Comparison of ENCODE assay signal across 20 cellular contexts in the genomic region with DNA sequence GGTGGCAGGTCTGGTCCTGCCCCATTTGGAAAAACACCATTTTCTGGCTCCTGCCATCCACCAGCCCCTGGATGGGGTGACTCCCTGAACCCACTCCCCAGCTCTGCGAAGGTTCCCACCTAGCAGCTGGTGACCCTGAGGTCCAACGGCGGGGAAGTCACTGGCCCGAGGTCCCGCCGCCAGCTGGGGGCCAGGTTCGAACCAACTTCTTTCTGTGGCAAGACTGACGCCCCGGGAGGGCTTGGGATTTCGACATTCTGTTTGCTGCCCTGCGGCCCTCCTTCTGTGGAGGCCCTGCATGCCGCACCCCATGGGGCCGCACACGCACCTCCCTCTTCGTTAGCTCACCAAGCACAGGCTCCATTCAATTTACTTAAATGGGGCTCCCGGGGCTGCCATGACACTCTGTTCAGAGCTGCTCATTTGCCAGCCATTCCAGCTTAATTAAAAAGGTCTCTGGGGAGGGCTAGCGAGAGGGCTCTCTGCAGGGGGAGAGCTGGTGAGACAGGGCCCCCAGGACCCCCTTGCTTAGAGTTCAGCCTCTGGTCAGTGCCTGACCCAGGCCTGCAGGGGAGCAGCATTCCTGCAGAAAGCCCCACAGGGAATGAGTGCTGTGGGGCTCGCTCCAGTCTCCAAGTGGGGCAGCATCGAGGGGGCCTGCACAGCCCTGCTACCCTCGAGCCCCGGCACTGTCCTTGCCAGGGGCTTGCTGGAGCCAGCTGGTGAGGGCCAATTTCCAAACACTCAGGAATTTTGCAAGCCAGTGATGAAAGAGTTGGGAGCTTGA.
DNase-seq lines count a peak whose midpoint lies in the region; ATAC-seq, FAIRE-seq and TF ChIP-seq lines count a peak whose summit lies in the region.
"Had no signal": no experiment of that assay in that cellular context is flagged by ENCODE, and none has a peak within 500 bp of the region (broad histone marks: within the 10 kb centered on the region; RNA-seq: fewer than 3 reads in every experiment).

No MANE protein-coding gene starts in this region.

- no peaks in the 10 kb centered on the region for H3K27me3 ChIP-seq in H7 (ENCODE audit: control insufficient read depth, insufficient read depth, low read length)
- H3K27me3 ChIP-seq: SJCRH30 had no signal

- peak; percentile 24 for ATAC-seq in sciatic nerve
- ATAC-seq: HepG2, T-cell had no signal

- H3K36me3 ChIP-seq in H7 (replicated peaks; ENCODE audit: control insufficient read depth, insufficient read depth, low read length): no peaks in the 10 kb centered on the region
- H3K36me3 ChIP-seq: SJCRH30 had no signal

- TF ChIP-seq CTCF in NB4 (IDR thresholded peaks at IDR 0.05; ENCODE audit: low read depth, low read length) (no peak), choroid plexus epithelial cell (conservative IDR thresholded peaks at IDR 0.05; ENCODE audit: low read depth, low read length) (no peak)

- intact Hi-C loops in sciatic nerve (cut with DNase I): no loop called here

- H3K4me3 ChIP-seq in H7 (ENCODE audit: insufficient read depth, low read depth, low read length): no peak overlapping the region
- H3K4me3 ChIP-seq in NB4 (ENCODE audit: low read depth, low read length): no peak overlapping the region
- no peak overlapping the region for H3K4me3 ChIP-seq in choroid plexus epithelial cell (ENCODE audit: low read depth, low read length)
- H3K4me3 ChIP-seq: PC-9, SJCRH30 had no signal

- DNase-seq in H7: peak; percentile 76
- DNase-seq in NB4 (ENCODE audit: low read depth): peak; percentile 90
- peak; percentile 18 for DNase-seq in choroid plexus epithelial cell (ENCODE audit: low read depth)
- no peak for DNase-seq in sciatic nerve (ENCODE audit: low spot score)
- DNase-seq in NCI-H2227 treated with DMSO at 0.1 percent for 48 hours (lab: John Stamatoyannopoulos, UW): no peak
- DNase-seq in T-helper 9 cell: no peak
- no peak for DNase-seq in GM12891 (ENCODE audit: insufficient read length, low spot score)
- DNase-seq: CD4-positive, CD25-positive, alpha-beta regulatory T cell; EL; HCEC 1CT; KG1; NCI-H1092 treated with DMSO at 0.1 percent for 48 hours; NCI-H1436 treated with DMSO at 0.1 percent for 48 hours; NCI-H2029 treated with DMSO at 0.1 percent for 48 hours; NCI-H446; NCI-H526; PC-9; SJCRH30; T-cell had no signal

- FAIRE-seq in GM12891 (lab: Jason Lieb, UNC): no peak
- FAIRE-seq: HepG2 had no signal

- TF ChIP-seq POLR2A in NB4 (IDR thresholded peaks at IDR 0.05; ENCODE audit: extremely low read depth, insufficient read length): no peak
- no peak for TF ChIP-seq POLR2A in GM12891 (IDR thresholded peaks at IDR 0.05; ENCODE audit: low read depth, low read length)

TF ChIP-seq in GM12891, 5 proteins besides CTCF, POLR2A, EP300 and RAD21:
- TF ChIP-seq TAF1 (IDR thresholded peaks at IDR 0.05; ENCODE audit: low read depth, low read length) (no peak), PAX5 (IDR thresholded peaks at IDR 0.05; ENCODE audit: insufficient read depth, low read length, severe bottlenecking) (no peak), POLR2AphosphoS5 (IDR thresholded peaks at IDR 0.05; ENCODE audit: low read depth, low read length) (no peak), POU2F2 (IDR thresholded peaks at IDR 0.05; ENCODE audit: low read depth, low read length) (no peak), SPI1 (IDR thresholded peaks at IDR 0.05; ENCODE audit: low read depth, low read length) (no peak)

Comparison
In these comparisons a context has a peak if more than half of its experiments do, and no peak if none do; other contexts are left out.
1. DNase-seq: peak in H7 (single experiment), NB4 (single experiment) and choroid plexus epithelial cell (single experiment); none in sciatic nerve (single experiment), NCI-H2227 treated with DMSO at 0.1 percent for 48 hours (single experiment), T-helper 9 cell (single experiment) and GM12891 (single experiment).